Comparison of ENCODE assay signal across 6 cellular contexts in genomic region chr19:16541526-16542044, GRCh38. TPM values are rescaled to one million over a fixed set of nuclear protein-coding genes. Genes with fewer than 3 reads are reported as not detected.
A peak's percentile ranks its signal among the peaks of the same experiment; 100 is the strongest.
DNase-seq lines count a peak whose midpoint lies in the region; TF ChIP-seq lines count a peak whose summit lies in the region.

No MANE protein-coding gene starts in this region.

- H3K27me3 Mint-ChIP-seq in activated naive CD8-positive, alpha-beta T cell: no peaks in the 10 kb centered on the region
- H3K27me3 Mint-ChIP-seq in mesothelial cell of epicardium (ENCODE audit: low read depth): no peaks in the 10 kb centered on the region

- no peak for TF ChIP-seq CTCF in mesothelial cell of epicardium (IDR thresholded peaks at IDR 0.05; ENCODE audit: unreplicated experiment)

- peaks cover 56% of the 10 kb centered on the region for H3K4me1 Mint-ChIP-seq in activated naive CD8-positive, alpha-beta T cell (ENCODE audit: low read depth)
- peaks cover 26% of the 10 kb centered on the region for H3K4me1 Mint-ChIP-seq in mesothelial cell of epicardium

- peaks cover 6% of the 10 kb centered on the region for H3K36me3 Mint-ChIP-seq in activated naive CD8-positive, alpha-beta T cell
- peaks cover 23% of the 10 kb centered on the region for H3K36me3 Mint-ChIP-seq in mesothelial cell of epicardium

- peak overlapping the region; percentile 87 for H3K27ac Mint-ChIP-seq in activated naive CD8-positive, alpha-beta T cell
- H3K27ac Mint-ChIP-seq in mesothelial cell of epicardium: peak overlapping the region; percentile 91

- no peaks in the 10 kb centered on the region for H3K9me3 Mint-ChIP-seq in activated naive CD8-positive, alpha-beta T cell (ENCODE audit: low read depth)
- no peaks in the 10 kb centered on the region for H3K9me3 Mint-ChIP-seq in mesothelial cell of epicardium

- peak overlapping the region; percentile 96 for H3K4me3 Mint-ChIP-seq in activated naive CD8-positive, alpha-beta T cell
- peak overlapping the region; percentile 77 for H3K4me3 Mint-ChIP-seq in mesothelial cell of epicardium

- peak; percentile 14 for DNase-seq in stimulated activated naive CD4-positive, alpha-beta T cell treated with Interleukin-2 at 50 U/mL for 16 hours (lab: John Stamatoyannopoulos, UW)
- DNase-seq in stimulated activated naive CD4-positive, alpha-beta T cell (lab: John Stamatoyannopoulos, UW): no peak
- peak in 1 of 2 experiments; percentile 41 for DNase-seq in mesothelial cell of epicardium (ENCODE audit: low spot score in 2 of 2, unreplicated experiment in 2 of 2)
- DNase-seq in NCI-H1092 treated with DMSO at 0.1 percent for 48 hours (lab: John Stamatoyannopoulos, UW): no peak
- no peak for DNase-seq in hippocampal formation (lab: John Stamatoyannopoulos, UW)

RNA-seq across cellular contexts. Expression of gene CHERP, which starts 0.7 kb away (rescaled TPM):
- total RNA-seq in mesothelial cell of epicardium: 73.2 to 80.5 TPM (median 78.4 TPM) in 3 replicates

RNA-seq across cellular contexts. Expression of gene SLC35E1, which starts 30.6 kb away (rescaled TPM):
- 39.7 to 45.4 TPM (median 42.1 TPM) in 3 replicates for total RNA-seq in mesothelial cell of epicardium

RNA-seq across cellular contexts. Expression of gene C19orf44, which starts 45.4 kb away (rescaled TPM):
- 6.0 to 7.3 TPM (median 6.4 TPM) in 3 replicates for total RNA-seq in mesothelial cell of epicardium

RNA-seq across cellular contexts. Expression of gene CALR3, which starts 45.6 kb away (rescaled TPM):
- not detected in 3 replicates for total RNA-seq in mesothelial cell of epicardium
